8 cellular contexts compared by ENCODE assay signal in the genomic region with DNA sequence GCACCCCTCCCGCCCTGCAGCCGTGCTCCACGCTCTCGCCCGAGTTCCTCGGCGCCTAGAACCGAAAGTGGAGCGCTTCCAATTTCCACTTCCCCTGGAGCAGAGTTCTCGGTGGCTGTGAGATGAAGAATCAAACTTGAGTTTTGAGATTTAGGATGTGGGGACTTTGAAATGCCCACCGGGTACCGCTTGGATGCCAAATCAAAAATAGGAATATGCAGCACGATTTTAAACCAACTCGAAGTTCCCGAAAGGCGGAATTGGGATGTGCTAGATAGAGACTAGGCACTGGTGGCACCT. TPM values are rescaled to one million over a fixed set of nuclear protein-coding genes. Genes with fewer than 3 reads are reported as not detected.
DNase-seq lines count a peak whose midpoint lies in the region; ATAC-seq and TF ChIP-seq lines count a peak whose summit lies in the region.

No MANE protein-coding gene starts in this region.

- H3K36me3 Mint-ChIP-seq in WTC11 = peaks cover 20% of the 10 kb centered on the region

- no peaks in the 10 kb centered on the region for H3K9me3 Mint-ChIP-seq in WTC11

- DNase-seq in SIG-M5 treated with dmso at 0.1 percent for 504 hours (lab: John Stamatoyannopoulos, UW; ENCODE audit: unreplicated experiment) (peak; percentile 45), SIG-M5 (lab: John Stamatoyannopoulos, UW) (no peak), WTC11 (ENCODE audit: low spot score) (no peak), heart right ventricle (peak in 1 of 2 donors; percentile 54), DMS153 treated with DMSO at 0.1 percent for 48 hours (lab: John Stamatoyannopoulos, UW; ENCODE audit: unreplicated experiment) (no peak), KG1 (lab: John Stamatoyannopoulos, UW) (no peak)
- no peak for DNase-seq in stimulated activated CD4-positive, alpha-beta T cell treated with anti-CD3 and anti-CD28 coated beads, Interleukin-1b, Interleukin-23, amount 100 ng/mL, for 48 hours

- H3K4me1 Mint-ChIP-seq in WTC11 = peaks cover 18% of the 10 kb centered on the region

- CTCF ChIA-PET in WTC11 (lab: Charles Lee) = interaction anchor here (1.0 to 6.4 kb wide), 15 partner anchors 12 to 332 kb away, joined by 3 to 51 read pairs (median 5); partner anchors contain the start of genes CAPN1, CDC42EP2, DPF2 and ZNHIT2

- H3K4me3 ChIP-seq in heart right ventricle = peak overlapping the region; percentile 51 to 90 (median 74)
- peak overlapping the region; percentile 80 for H3K4me3 ChIP-seq in skeletal muscle satellite cell (ENCODE audit: low read length)

- peaks cover 13% of the 10 kb centered on the region for H3K27me3 Mint-ChIP-seq in WTC11 (ENCODE audit: low read depth)

- POLR2A ChIA-PET in WTC11 (lab: Charles Lee) = interaction anchor here (1.1 to 2.0 kb wide), 5 partner anchors 54 to 238 kb away, joined by 3 to 13 read pairs (median 3); partner anchors contain the start of gene CDC42EP2

- H3K27me3 ChIP-seq in heart right ventricle (no peaks in the 10 kb centered on the region), skeletal muscle satellite cell (ENCODE audit: control insufficient read depth, insufficient read depth, low read length) (no peaks in the 10 kb centered on the region)

- peak overlapping the region; percentile 69; the same call in 1 of the 2 replicates for H3K27ac Mint-ChIP-seq in WTC11

- H3K9me3 ChIP-seq in heart right ventricle (no peaks in the 10 kb centered on the region), skeletal muscle satellite cell (replicated peaks; ENCODE audit: low read length) (no peaks in the 10 kb centered on the region)

- ATAC-seq in WTC11 = no peak
- peak in 5 of 8 donors; percentile 51 to 68 (median 52) for ATAC-seq in heart right ventricle

- H3K4me1 ChIP-seq in heart right ventricle = peaks cover 4 to 21% (median 11%) of the 10 kb centered on the region in 9 donors
- peaks cover 12% of the 10 kb centered on the region for H3K4me1 ChIP-seq in skeletal muscle satellite cell (ENCODE audit: control insufficient read depth, insufficient read depth, low read length)

- intact Hi-C loops in heart right ventricle (cut with DNase I) = no loop called here

- H3K36me3 ChIP-seq in heart right ventricle (peaks cover 0 to 13% (median under 1%) of the 10 kb centered on the region in 9 donors), skeletal muscle satellite cell (ENCODE audit: insufficient read depth, low read length) (no peaks in the 10 kb centered on the region)

- peak overlapping the region; percentile 95 for H3K4me2 ChIP-seq in skeletal muscle satellite cell (ENCODE audit: low read length)

- WGBS in heart right ventricle, 2 donors = 1% methylated on average over 16 of the region's 16 CpGs

- H3K4me3 Mint-ChIP-seq in WTC11 = peak overlapping the region; percentile 92

- H3K27ac ChIP-seq in heart right ventricle = peak overlapping the region in 9 of 10 donors; percentile 79 to 96 (median 90)

- peak overlapping the region; percentile 87 for H3K9ac ChIP-seq in skeletal muscle satellite cell (ENCODE audit: low read depth, low read length)

- TF ChIP-seq CTCF in WTC11 (IDR thresholded peaks at IDR 0.05) = no peak
- no peak for TF ChIP-seq CTCF in heart right ventricle (IDR thresholded peaks at IDR 0.05)

TF ChIP-seq in WTC11, 78 proteins besides CTCF, POLR2A, EP300 and RAD21:
- TF ChIP-seq ZNF671 (CRISPR knock-in tag; IDR thresholded peaks at IDR 0.05) (no peak), PRDM15 (CRISPR knock-in tag; IDR thresholded peaks at IDR 0.05) (no peak), CBFB (CRISPR knock-in tag; IDR thresholded peaks at IDR 0.05; ENCODE audit: low read depth) (no peak), AFF4 (CRISPR knock-in tag; IDR thresholded peaks at IDR 0.05; ENCODE audit: borderline replicate concordance) (no peak), CDX4 (CRISPR knock-in tag; IDR thresholded peaks at IDR 0.05; ENCODE audit: borderline replicate concordance) (no peak)
- TF ChIP-seq, protein P1, sequence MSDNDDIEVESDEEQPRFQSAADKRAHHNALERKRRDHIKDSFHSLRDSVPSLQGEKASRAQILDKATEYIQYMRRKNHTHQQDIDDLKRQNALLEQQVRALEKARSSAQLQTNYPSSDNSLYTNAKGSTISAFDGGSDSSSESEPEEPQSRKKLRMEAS (CRISPR knock-in tag; IDR thresholded peaks at IDR 0.05) = no peak

RNA-seq across cellular contexts. Expression of gene POLA2, which starts 0.6 kb away (rescaled TPM):
- 26.9 to 35.6 TPM (median 28.5 TPM) in 3 replicates for total RNA-seq in WTC11 (2021)
- 1 to 10 TPM; 2.3 to 7.3 (median 3.8) TPM for total RNA-seq in heart right ventricle
- 1 to 10 TPM; 8.6 to 9.4 TPM for polyA plus RNA-seq in heart right ventricle
- 6.6 and 12.7 TPM in 2 replicates for total RNA-seq in skeletal muscle satellite cell (2012; rRNA removed)

RNA-seq across cellular contexts. Expression of gene CDC42EP2, which starts 52.3 kb away (rescaled TPM):
- total RNA-seq in WTC11 (2021) = 11.0 to 15.2 TPM (median 11.5 TPM) in 3 replicates
- total RNA-seq in heart right ventricle = 10 to 100 TPM in 4 of 10 donors, 1 to 10 TPM in 6; 3.9 to 21.9 (median 9.0) TPM
- polyA plus RNA-seq in heart right ventricle = 10 to 100 TPM; 13.2 to 21.1 TPM
- 18.0 and 36.9 TPM in 2 replicates for total RNA-seq in skeletal muscle satellite cell (2012; rRNA removed)
